Comparison of ENCODE assay signal across 8 cellular contexts in genomic region chr4:154779362-154779947, GRCh38. TPM values are rescaled to one million over a fixed set of nuclear protein-coding genes. Genes with fewer than 3 reads are reported as not detected.
DNase-seq lines count a peak whose midpoint lies in the region; ATAC-seq, FAIRE-seq and TF ChIP-seq lines count a peak whose summit lies in the region.

No MANE protein-coding gene starts in this region.

- WGBS in K562 (ENCODE audit: insufficient coverage, low coverage, missing lambda C conversion rate), result 4% methylated on average over 3 of the region's 3 CpGs

- H3K4me2 ChIP-seq in K562 (ENCODE audit: insufficient read depth, low read length), result no peak overlapping the region

- intact Hi-C loops in K562 (cut with micrococcal nuclease), result loop anchor here (2.0 kb wide), 3 partner anchors 93 to 221 kb away; no protein-coding TSS in a partner anchor
- intact Hi-C loops in activated T-helper 1 cell treated with anti-CD3 and anti-CD28 coated beads, Interleukin-12 subunit alpha, Interleukin-12 subunit beta, Interleukin-2, Interleukin-4 antibody, amounts not matched to agents 30 ng/mL and 10 ng/mL and 1 ng/mL, durations not matched to agents 14 hours and 24 hours and 36 hours (cut with micrococcal nuclease), result no loop called here

- H2AFZ ChIP-seq in K562 (ENCODE audit: low read depth, low read length), result no peak overlapping the region

- H3K79me2 ChIP-seq in K562 (ENCODE audit: control insufficient read depth, insufficient read depth, low read length), result no peaks in the 10 kb centered on the region

- no TSS peak for BruUV-seq in K562 (replicated peaks; lab: Mats Ljungman, UMichigan)

- no peaks in the 10 kb centered on the region for H3K36me3 ChIP-seq in K562 (ENCODE audit: control insufficient read depth, insufficient read depth, low read length)

- no peak for FAIRE-seq in K562 (lab: Jason Lieb, UNC)

- peak; percentile 85 to 86 for TF ChIP-seq RAD21 in K562 (CRISPR knock-in tag; conservative IDR thresholded peaks at IDR 0.05 in 1 of 2, IDR thresholded peaks at IDR 0.05 in 1 of 2)

- no peaks in the 10 kb centered on the region for H3K36me3 Mint-ChIP-seq in activated T-helper 1 cell treated with anti-CD3 and anti-CD28 coated beads, Interleukin-12 subunit alpha, Interleukin-12 subunit beta, Interleukin-2, Interleukin-4 antibody, amounts not matched to agents 30 ng/mL and 10 ng/mL and 1 ng/mL, durations not matched to agents 14 hours and 24 hours and 36 hours (ENCODE audit: low read depth)
- H3K36me3 Mint-ChIP-seq in activated CD8-positive, alpha-beta T cell treated with anti-CD3 and anti-CD28 coated beads, Interleukin-2, amount 10 ng/mL, durations not matched to agents 7 days and 5 days (ENCODE audit: low read depth), result no peaks in the 10 kb centered on the region

- H3K27me3 ChIP-seq in K562 (ENCODE audit: control insufficient read depth in 2 of 2, insufficient read depth in 2 of 2, low read length in 2 of 2), result peaks cover 0 to 15% of the 10 kb centered on the region in 2 experiments; a peak in 3 of 5 replicates

- H3K27ac ChIP-seq in K562 (ENCODE audit: extremely low read depth, low read depth, low read length), result no peak overlapping the region

- H3K4me1 Mint-ChIP-seq in activated T-helper 1 cell treated with anti-CD3 and anti-CD28 coated beads, Interleukin-12 subunit alpha, Interleukin-12 subunit beta, Interleukin-2, Interleukin-4 antibody, amounts not matched to agents 30 ng/mL and 10 ng/mL and 1 ng/mL, durations not matched to agents 14 hours and 24 hours and 36 hours (ENCODE audit: low read depth), result no peaks in the 10 kb centered on the region
- no peaks in the 10 kb centered on the region for H3K4me1 Mint-ChIP-seq in activated CD8-positive, alpha-beta T cell treated with anti-CD3 and anti-CD28 coated beads, Interleukin-2, amount 10 ng/mL, durations not matched to agents 7 days and 5 days (ENCODE audit: low read depth)

- H3K9ac ChIP-seq in K562 (ENCODE audit: insufficient read depth in 1 of 2, low read depth in 2 of 2, low read length in 2 of 2), result no peak overlapping the region

- no peak overlapping the region for H3K4me3 ChIP-seq in AG10803 (ENCODE audit: low read length)
- H3K4me3 ChIP-seq in K562, result no peak overlapping the region

- no peaks in the 10 kb centered on the region for H3K9me3 ChIP-seq in K562 (replicated peaks; ENCODE audit: control insufficient read depth, insufficient read depth, low read depth, low read length)

- POLR2A ChIA-PET in K562 (lab: Yijun Ruan, JAX), result interaction anchor here (1.0 kb wide), 1 partner anchor 13 kb away, joined by 3 read pairs; no protein-coding TSS in a partner anchor
- POLR2A ChIA-PET in activated CD8-positive, alpha-beta T cell treated with anti-CD3 and anti-CD28 coated beads, Interleukin-2, amount 10 ng/mL, durations not matched to agents 7 days and 5 days (lab: Charles Lee), result no interaction called here

- ATAC-seq in K562 (0 out of 3 replicates have a peak, but pooled peaks have one; percentile 54), HG03469 (IDR thresholded peaks at IDR 0.05; ENCODE audit: unreplicated experiment) (no peak)
- no peak for ATAC-seq in activated CD8-positive, alpha-beta T cell treated with anti-CD3 and anti-CD28 coated beads, Interleukin-2, amount 10 ng/mL, durations not matched to agents 7 days and 5 days

- TF ChIP-seq EP300 in K562 (IDR thresholded peaks at IDR 0.05; ENCODE audit: low read length), result no peak

- no peaks in the 10 kb centered on the region for H3K9me3 Mint-ChIP-seq in activated T-helper 1 cell treated with anti-CD3 and anti-CD28 coated beads, Interleukin-12 subunit alpha, Interleukin-12 subunit beta, Interleukin-2, Interleukin-4 antibody, amounts not matched to agents 30 ng/mL and 10 ng/mL and 1 ng/mL, durations not matched to agents 14 hours and 24 hours and 36 hours
- no peaks in the 10 kb centered on the region for H3K9me3 Mint-ChIP-seq in activated CD8-positive, alpha-beta T cell treated with anti-CD3 and anti-CD28 coated beads, Interleukin-2, amount 10 ng/mL, durations not matched to agents 7 days and 5 days (ENCODE audit: insufficient read depth)

- no peak overlapping the region for H3K4me3 Mint-ChIP-seq in activated T-helper 1 cell treated with anti-CD3 and anti-CD28 coated beads, Interleukin-12 subunit alpha, Interleukin-12 subunit beta, Interleukin-2, Interleukin-4 antibody, amounts not matched to agents 30 ng/mL and 10 ng/mL and 1 ng/mL, durations not matched to agents 14 hours and 24 hours and 36 hours
- H3K4me3 Mint-ChIP-seq in activated CD8-positive, alpha-beta T cell treated with anti-CD3 and anti-CD28 coated beads, Interleukin-2, amount 10 ng/mL, durations not matched to agents 7 days and 5 days, result no peak overlapping the region

- CTCF ChIA-PET in K562 (lab: Yijun Ruan, JAX; ENCODE audit: low intra/inter-chr PET ratio), result interaction anchor here (0.5 to 1.7 kb wide), 5 partner anchors 138 to 516 kb away, joined by 3 to 7 read pairs (median 6); no protein-coding TSS in a partner anchor
- CTCF ChIA-PET in activated CD8-positive, alpha-beta T cell treated with anti-CD3 and anti-CD28 coated beads, Interleukin-2, amount 10 ng/mL, durations not matched to agents 7 days and 5 days (lab: Charles Lee), result no interaction called here

- no peaks in the 10 kb centered on the region for H3K9me1 ChIP-seq in K562 (ENCODE audit: control insufficient read depth, insufficient read depth, low read length)

- no peaks in the 10 kb centered on the region for H4K20me1 ChIP-seq in K562 (replicated peaks; ENCODE audit: control insufficient read depth, insufficient read depth, low read length)

- DNase-seq in AG10803 (ENCODE audit: low read depth) (peak; percentile 48), HT-29 (ENCODE audit: low spot score) (peak; percentile 25), K562 (ENCODE audit: extremely low read depth in 1 of 4, low spot score in 3 of 4) (peak in 2 of 4 experiments; percentile 14 to 30), left kidney (ENCODE audit: low read depth, low spot score) (peak; percentile 49), NCI-H510A (lab: John Stamatoyannopoulos, UW) (no peak)
- no peak for DNase-seq in activated T-helper 1 cell treated with anti-CD3 and anti-CD28 coated beads, Interleukin-12 subunit alpha, Interleukin-12 subunit beta, Interleukin-2, Interleukin-4 antibody, amounts not matched to agents 30 ng/mL and 10 ng/mL and 1 ng/mL, durations not matched to agents 14 hours and 24 hours and 36 hours (ENCODE audit: low spot score)
- no peak for DNase-seq in activated CD8-positive, alpha-beta T cell treated with anti-CD3 and anti-CD28 coated beads, Interleukin-2, amount 10 ng/mL, durations not matched to agents 7 days and 5 days

- TF ChIP-seq CTCF in AG10803 (conservative IDR thresholded peaks at IDR 0.05; ENCODE audit: low read length) (peak; percentile 76), K562 (IDR thresholded peaks at IDR 0.05 in 2 of 3, conservative IDR thresholded peaks at IDR 0.05 in 1 of 3; ENCODE audit: insufficient read depth in 2 of 3, low read depth in 1 of 3, low read length in 3 of 3) (peak; percentile 37 to 63 (median 47); a peak in 4 of 6 replicates)

- H3K27me3 Mint-ChIP-seq in activated T-helper 1 cell treated with anti-CD3 and anti-CD28 coated beads, Interleukin-12 subunit alpha, Interleukin-12 subunit beta, Interleukin-2, Interleukin-4 antibody, amounts not matched to agents 30 ng/mL and 10 ng/mL and 1 ng/mL, durations not matched to agents 14 hours and 24 hours and 36 hours (ENCODE audit: insufficient read depth), result peaks cover 9% of the 10 kb centered on the region
- H3K27me3 Mint-ChIP-seq in activated CD8-positive, alpha-beta T cell treated with anti-CD3 and anti-CD28 coated beads, Interleukin-2, amount 10 ng/mL, durations not matched to agents 7 days and 5 days (ENCODE audit: low read depth), result no peaks in the 10 kb centered on the region

- in situ Hi-C loops in K562 (cut with MboI), result loop anchor here (5.0 kb wide), 1 partner anchor 152 kb away; no protein-coding TSS in a partner anchor

- peaks cover 0 to 11% of the 10 kb centered on the region in 2 experiments; a peak in 1 of 5 replicates for H3K4me1 ChIP-seq in K562 (replicated peaks in 1 of 2; ENCODE audit: control insufficient read depth in 2 of 2, insufficient read depth in 2 of 2, low read length in 2 of 2)

- TF ChIP-seq POLR2A in K562 (conservative IDR thresholded peaks at IDR 0.05), result no peak

- H3K27ac Mint-ChIP-seq in activated T-helper 1 cell treated with anti-CD3 and anti-CD28 coated beads, Interleukin-12 subunit alpha, Interleukin-12 subunit beta, Interleukin-2, Interleukin-4 antibody, amounts not matched to agents 30 ng/mL and 10 ng/mL and 1 ng/mL, durations not matched to agents 14 hours and 24 hours and 36 hours, result no peak overlapping the region
- H3K27ac Mint-ChIP-seq in activated CD8-positive, alpha-beta T cell treated with anti-CD3 and anti-CD28 coated beads, Interleukin-2, amount 10 ng/mL, durations not matched to agents 7 days and 5 days, result no peak overlapping the region

RNA-seq across cellular contexts. Expression of gene RBM46, which starts 1.6 kb away (rescaled TPM):
- not detected in 2 replicates for total RNA-seq in HT-29 (2014; rRNA removed; shearing (Covaris generic))
- total RNA-seq in K562 (2011; cell fraction: chromatin; rRNA removed; ENCODE audit: low replicate concordance), result not detected in 2 replicates
- not detected in 2 replicates for total RNA-seq in K562 (2011; cell fraction: nucleolus; rRNA removed)
- total RNA-seq in K562 (2011; cell fraction: nucleoplasm; rRNA removed), result not detected in 2 replicates
- not detected in 2 replicates for total RNA-seq in K562 (2014; rRNA removed)
- not detected in 2 replicates for total RNA-seq in K562 (2014; rRNA removed; fragmentation: Illumina TruSeq; extraction: Trizol)
- not detected in 2 replicates for total RNA-seq in K562 (2015; rRNA removed; fragmentation: Illumina TruSeq; extraction: Trizol)
- not detected in 2 replicates for total RNA-seq in K562 (2021)
- not detected in 2 replicates for polyA plus RNA-seq in K562 (2011; rRNA removed)
- not detected in 2 replicates for polyA plus RNA-seq in K562 (2011; cell fraction: cytosol; rRNA removed)
- not detected in 2 replicates for polyA plus RNA-seq in K562 (2011; cell fraction: nucleus; rRNA removed)
- polyA plus RNA-seq in K562 (2012), result 0.04 TPM in 1 of 2 replicates, not detected in the other
- 0.04 TPM in 1 of 2 replicates, not detected in the other for polyA plus RNA-seq in K562 (2014; fragmentation: Illumina TruSeq; extraction: Trizol)
- polyA plus RNA-seq in K562 (2014; fragmentation: Nextera tagmentation; extraction: Ambion mirVana), result not detected
- polyA plus RNA-seq in K562 (2014; rRNA removed), result not detected in 2 replicates
- not detected in 2 replicates for polyA minus RNA-seq in K562 (2011; rRNA and poly(A)+ RNA removed)
- not detected in 2 replicates for polyA minus RNA-seq in K562 (2011; cell fraction: cytosol; rRNA and poly(A)+ RNA removed)
- not detected in 2 replicates for polyA minus RNA-seq in K562 (2011; cell fraction: nucleus; rRNA and poly(A)+ RNA removed)
- total RNA-seq in activated T-helper 1 cell treated with anti-CD3 and anti-CD28 coated beads, Interleukin-12 subunit alpha, Interleukin-12 subunit beta, Interleukin-2, Interleukin-4 antibody, amounts not matched to agents 30 ng/mL and 10 ng/mL and 1 ng/mL, durations not matched to agents 14 hours and 24 hours and 36 hours, result not detected in 2 replicates
- not detected for total RNA-seq in activated CD8-positive, alpha-beta T cell treated with anti-CD3 and anti-CD28 coated beads, Interleukin-2, amount 10 ng/mL, durations not matched to agents 7 days and 5 days

RNA-seq across cellular contexts. Expression of gene LRAT, which starts 35.7 kb away (rescaled TPM):
- not detected in 2 replicates for total RNA-seq in HT-29 (2014; rRNA removed; shearing (Covaris generic))
- total RNA-seq in K562 (2011; cell fraction: chromatin; rRNA removed; ENCODE audit: low replicate concordance), result not detected in 2 replicates
- total RNA-seq in K562 (2011; cell fraction: nucleolus; rRNA removed), result not detected in 2 replicates
- total RNA-seq in K562 (2011; cell fraction: nucleoplasm; rRNA removed), result not detected in 2 replicates
- 0.41 and 0.45 TPM in 2 replicates for total RNA-seq in K562 (2014; rRNA removed)
- not detected in 2 replicates for total RNA-seq in K562 (2014; rRNA removed; fragmentation: Illumina TruSeq; extraction: Trizol)
- not detected in 2 replicates for total RNA-seq in K562 (2015; rRNA removed; fragmentation: Illumina TruSeq; extraction: Trizol)
- 0.07 and 0.09 TPM in 2 replicates for total RNA-seq in K562 (2021)
- 0.07 TPM in 1 of 2 replicates, not detected in the other for polyA plus RNA-seq in K562 (2011; rRNA removed)
- not detected in 2 replicates for polyA plus RNA-seq in K562 (2011; cell fraction: cytosol; rRNA removed)
- polyA plus RNA-seq in K562 (2011; cell fraction: nucleus; rRNA removed), result not detected in 2 replicates
- polyA plus RNA-seq in K562 (2012), result 0.08 TPM in 1 of 2 replicates, not detected in the other
- 0.09 TPM in 1 of 2 replicates, not detected in the other for polyA plus RNA-seq in K562 (2014; fragmentation: Illumina TruSeq; extraction: Trizol)
- under 1 TPM in 1 of 2 experiments, not detected in 1; 0.03 TPM for polyA plus RNA-seq in K562 (2014; fragmentation: Nextera tagmentation; extraction: Ambion mirVana)
- 0.27 TPM in 1 of 2 replicates, not detected in the other for polyA plus RNA-seq in K562 (2014; rRNA removed)
- polyA minus RNA-seq in K562 (2011; rRNA and poly(A)+ RNA removed), result not detected in 2 replicates
- not detected in 2 replicates for polyA minus RNA-seq in K562 (2011; cell fraction: cytosol; rRNA and poly(A)+ RNA removed)
- not detected in 2 replicates for polyA minus RNA-seq in K562 (2011; cell fraction: nucleus; rRNA and poly(A)+ RNA removed)
- not detected in 2 replicates for total RNA-seq in activated T-helper 1 cell treated with anti-CD3 and anti-CD28 coated beads, Interleukin-12 subunit alpha, Interleukin-12 subunit beta, Interleukin-2, Interleukin-4 antibody, amounts not matched to agents 30 ng/mL and 10 ng/mL and 1 ng/mL, durations not matched to agents 14 hours and 24 hours and 36 hours
- total RNA-seq in activated CD8-positive, alpha-beta T cell treated with anti-CD3 and anti-CD28 coated beads, Interleukin-2, amount 10 ng/mL, durations not matched to agents 7 days and 5 days, result not detected

Comparison
In these comparisons a context has a peak if more than half of its experiments do, and no peak if none do; other contexts are left out.
1. DNase-seq: peak in AG10803 (single experiment), HT-29 (single experiment) and left kidney (single experiment); none in activated T-helper 1 cell treated with anti-CD3 and anti-CD28 coated beads, Interleukin-12 subunit alpha, Interleukin-12 subunit beta, Interleukin-2, Interleukin-4 antibody, amounts not matched to agents 30 ng/mL and 10 ng/mL and 1 ng/mL, durations not matched to agents 14 hours and 24 hours and 36 hours (single experiment), activated CD8-positive, alpha-beta T cell treated with anti-CD3 and anti-CD28 coated beads, Interleukin-2, amount 10 ng/mL, durations not matched to agents 7 days and 5 days (single experiment) and NCI-H510A (single experiment).